Comparison of ENCODE assay signal across 9 cellular contexts in the genomic region with DNA sequence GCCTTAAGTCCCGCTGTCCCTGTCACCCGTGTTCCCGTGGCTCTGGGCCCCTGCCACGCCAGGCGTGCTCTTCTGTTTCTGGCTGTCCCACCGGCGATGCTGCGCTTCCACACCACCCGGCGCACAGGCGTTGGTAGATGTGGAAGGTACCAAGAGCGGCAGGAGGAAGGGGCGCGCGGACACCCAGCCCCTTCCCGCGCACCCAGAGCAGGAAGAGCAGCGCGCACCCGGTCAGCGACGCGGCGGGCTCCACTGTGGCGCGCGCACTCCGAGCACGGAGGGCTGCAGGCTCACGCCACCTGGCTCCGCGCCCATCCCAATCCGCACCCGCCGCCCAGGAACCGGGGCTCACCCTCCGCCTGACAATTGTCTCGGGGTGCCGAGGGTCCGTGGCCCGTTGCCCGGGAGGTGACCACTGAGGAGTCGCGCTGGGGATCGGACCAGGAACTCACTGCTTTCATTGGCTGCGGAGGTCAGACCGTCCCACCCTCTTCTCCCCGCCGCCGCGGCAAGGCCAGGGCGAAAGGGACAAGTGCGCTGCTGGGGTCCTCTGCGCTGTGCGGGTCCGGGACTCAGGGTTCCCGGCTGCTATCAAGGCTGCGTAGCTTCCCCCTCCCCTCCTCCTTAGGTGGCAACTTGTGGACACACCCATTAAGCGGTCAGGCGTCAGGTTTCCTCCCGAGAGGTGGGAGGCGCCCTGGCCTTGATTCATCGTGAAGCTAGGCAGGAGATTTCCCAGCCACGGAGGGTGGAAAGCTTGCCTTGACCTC.
DNase-seq lines count a peak whose midpoint lies in the region; ATAC-seq and TF ChIP-seq lines count a peak whose summit lies in the region.
"Had no signal": no experiment of that assay in that cellular context is flagged by ENCODE, and none has a peak within 500 bp of the region (broad histone marks: within the 10 kb centered on the region; RNA-seq: fewer than 3 reads in every experiment).

No MANE protein-coding gene starts in this region.

- H3K27me3 ChIP-seq in CD4-positive, alpha-beta T cell (ENCODE audit: control insufficient read depth, insufficient read depth, low read length), result peaks cover 8% of the 10 kb centered on the region
- H3K27me3 ChIP-seq in SJCRH30 (no peaks in the 10 kb centered on the region), iPS DF 6.9 (ENCODE audit: control insufficient read depth, insufficient read depth, low read length) (no peaks in the 10 kb centered on the region)

- H3K9me3 ChIP-seq in CD4-positive, alpha-beta T cell (ENCODE audit: control insufficient read depth, low read length), result no peaks in the 10 kb centered on the region
- H3K9me3 ChIP-seq in SJCRH30 (replicated peaks) (0 out of 2 replicates have a peak, but pooled peaks cover 3% of the 10 kb centered on the region), iPS DF 6.9 (ENCODE audit: control insufficient read depth, insufficient read depth, low read length) (no peaks in the 10 kb centered on the region)

- H3K27me3 Mint-ChIP-seq in CD4-positive, alpha-beta T cell, result peaks cover 31% of the 10 kb centered on the region
- H3K27me3 Mint-ChIP-seq in IgD-negative memory B cell, result peaks cover 5% of the 10 kb centered on the region

- no peaks in the 10 kb centered on the region for H3K36me3 Mint-ChIP-seq in CD4-positive, alpha-beta T cell (ENCODE audit: low read depth)
- no peaks in the 10 kb centered on the region for H3K36me3 Mint-ChIP-seq in IgD-negative memory B cell

- H3K36me3 ChIP-seq in SJCRH30 (no peaks in the 10 kb centered on the region; the same call in 1 of the 2 replicates), iPS DF 6.9 (ENCODE audit: control insufficient read depth, insufficient read depth, low read length) (no peaks in the 10 kb centered on the region)

- WGBS in iPS DF 6.9 (ENCODE audit: insufficient coverage, insufficient read length), result no CpG with 5 or more reads among the region's 64 CpGs

- peak in 3 of 10 experiments; percentile 5 to 31 (median 21) for DNase-seq in CD4-positive, alpha-beta T cell
- DNase-seq in SJCRH30, result peak; percentile 88 to 90
- DNase-seq in astrocyte of the hippocampus (ENCODE audit: low read depth, low spot score), result peak; percentile 79
- peak; percentile 84 for DNase-seq in iPS DF 6.9 (ENCODE audit: low read depth, low spot score)
- DNase-seq in renal cortical epithelial cell (ENCODE audit: low read depth), result peak; percentile 73

- no peaks in the 10 kb centered on the region for H3K4me1 Mint-ChIP-seq in CD4-positive, alpha-beta T cell (ENCODE audit: low read depth)
- H3K4me1 Mint-ChIP-seq in IgD-negative memory B cell, result peaks cover 0 to 3% (median 0%) of the 10 kb centered on the region in 3 donors

- H3K4me3 ChIP-seq in SJCRH30 (peak overlapping the region; percentile 84), iPS DF 6.9 (ENCODE audit: low read length) (peak overlapping the region; percentile 51; the same call in 1 of the 2 replicates)

- ATAC-seq in CD4-positive, alpha-beta T cell (ENCODE audit: poor library complexity), result peak; percentile 62
- ATAC-seq in GM19397 (IDR thresholded peaks at IDR 0.05; ENCODE audit: unreplicated experiment) (peak; percentile 85), HG03469 (IDR thresholded peaks at IDR 0.05; ENCODE audit: unreplicated experiment) (no peak)

- H3K4me1 ChIP-seq in SJCRH30 (no peaks in the 10 kb centered on the region), iPS DF 6.9 (ENCODE audit: control insufficient read depth, insufficient read depth, low read length) (no peaks in the 10 kb centered on the region; the same call in 1 of the 2 replicates)

- no peak overlapping the region for H3K27ac ChIP-seq in CD4-positive, alpha-beta T cell (ENCODE audit: low read depth, low read length)
- H3K27ac ChIP-seq in SJCRH30, result peak overlapping the region; percentile 53
- no peak overlapping the region for H3K27ac ChIP-seq in iPS DF 6.9 (ENCODE audit: low read length)
- H3K27ac ChIP-seq: KMS-11 had no signal

- H3K9me3 Mint-ChIP-seq in CD4-positive, alpha-beta T cell, result no peaks in the 10 kb centered on the region
- peaks cover 0 to 2% (median 0%) of the 10 kb centered on the region in 3 donors for H3K9me3 Mint-ChIP-seq in IgD-negative memory B cell

- no peak for TF ChIP-seq CTCF in CD4-positive, alpha-beta T cell (IDR thresholded peaks at IDR 0.05)

- POLR2A ChIA-PET in CD4-positive, alpha-beta T cell (lab: Charles Lee), result no interaction called here

- peak overlapping the region; percentile 84 for H3K4me3 Mint-ChIP-seq in CD4-positive, alpha-beta T cell
- H3K4me3 Mint-ChIP-seq in IgD-negative memory B cell, result peak overlapping the region; percentile 84 to 94 (median 88)

- CTCF ChIA-PET in CD4-positive, alpha-beta T cell (lab: Charles Lee), result no interaction called here

- H3K27ac Mint-ChIP-seq in CD4-positive, alpha-beta T cell, result no peak overlapping the region
- H3K27ac Mint-ChIP-seq in IgD-negative memory B cell, result no peak overlapping the region

- intact Hi-C loops in CD4-positive, alpha-beta T cell (cut with DNase I, micrococcal nuclease), result no loop called here
